Comparison of ENCODE assay signal across 8 cellular contexts in genomic region chr1:83999316-83999819, GRCh38. TPM values are rescaled to one million over a fixed set of nuclear protein-coding genes. Genes with fewer than 3 reads are reported as not detected.
DNase-seq lines count a peak whose midpoint lies in the region; ATAC-seq and TF ChIP-seq lines count a peak whose summit lies in the region.

No MANE protein-coding gene starts in this region.

- peaks cover 15% of the 10 kb centered on the region for H3K4me1 ChIP-seq in body of pancreas

- peak overlapping the region; percentile 78 to 96 for H3K4me3 ChIP-seq in body of pancreas

- H3K36me3 ChIP-seq in body of pancreas (replicated peaks in 1 of 2; ENCODE audit: insufficient read depth in 1 of 2, low read depth in 2 of 2): no peaks in the 10 kb centered on the region

- H3K9me3 ChIP-seq in body of pancreas: no peaks in the 10 kb centered on the region

- peak in 1 of 3 donors; percentile 5 for TF ChIP-seq POLR2A in body of pancreas (IDR thresholded peaks at IDR 0.05)

- no peaks in the 10 kb centered on the region for H3K27me3 ChIP-seq in body of pancreas

- intact Hi-C loops in body of pancreas (cut with DNase I): no loop called here

- ATAC-seq in GM21737 (IDR thresholded peaks at IDR 0.05; ENCODE audit: unreplicated experiment) (peak; percentile 73), body of pancreas (peak; percentile 90)

- H3K27ac ChIP-seq in body of pancreas: peak overlapping the region; percentile 82 to 90 (median 84)

- TF ChIP-seq CTCF in body of pancreas (IDR thresholded peaks at IDR 0.05): no peak

- DNase-seq in SIG-M5 treated with dmso at 0.1 percent for 504 hours (lab: John Stamatoyannopoulos, UW; ENCODE audit: unreplicated experiment) (peak; percentile 44), SIG-M5 (lab: John Stamatoyannopoulos, UW) (no peak), HuH-7.5 (ENCODE audit: low spot score) (peak; percentile 48), OCI-M2 (lab: John Stamatoyannopoulos, UW; ENCODE audit: unreplicated experiment) (peak; percentile 6), body of pancreas (peak; percentile 78 to 87 (median 80)), iPS DF 19.7 (ENCODE audit: low read depth, low spot score) (peak; percentile 35), putamen (ENCODE audit: low spot score) (peak; percentile 88)

- 0 to 1% methylated on average over 24 to 26 of the region's 26 CpGs for WGBS in body of pancreas, 2 donors

RNA-seq across cellular contexts. Expression of gene TTLL7, which starts 0.4 kb away (rescaled TPM):
- 10 to 100 TPM; 25.7 to 29.0 TPM for total RNA-seq in body of pancreas
